Comparison of ENCODE assay signal across 9 cellular contexts in genomic region chr17:58691701-58692238, GRCh38. TPM values are rescaled to one million over a fixed set of nuclear protein-coding genes. Genes with fewer than 3 reads are reported as not detected.
DNase-seq lines count a peak whose midpoint lies in the region; ATAC-seq and FAIRE-seq lines count a peak whose summit lies in the region.
"Had no signal": no experiment of that assay in that cellular context is flagged by ENCODE, and none has a peak within 500 bp of the region (broad histone marks: within the 10 kb centered on the region; RNA-seq: fewer than 3 reads in every experiment).

Gene TEX14, minus strand, starts transcription at chr17:58692045. Its CDS starts 40,044 bp downstream, at chr17:58652001.

- FAIRE-seq in RCC 7860 (lab: Jason Lieb, UNC) = no peak
- FAIRE-seq: A204.1 had no signal

- H3K36me3 Mint-ChIP-seq in activated T-helper 17 cell treated with anti-CD3 and anti-CD28 coated beads, Interleukin-2, amount 50 U/mL, for 72 hours (ENCODE audit: low read depth) = peaks cover 43% of the 10 kb centered on the region
- no peaks in the 10 kb centered on the region for H3K36me3 Mint-ChIP-seq in immature natural killer cell

- peaks cover 9% of the 10 kb centered on the region for H3K4me1 Mint-ChIP-seq in activated T-helper 17 cell treated with anti-CD3 and anti-CD28 coated beads, Interleukin-2, amount 50 U/mL, for 72 hours
- H3K4me1 Mint-ChIP-seq in immature natural killer cell = peaks cover 22 to 23% of the 10 kb centered on the region in 2 donors

- no peaks in the 10 kb centered on the region for H3K27me3 Mint-ChIP-seq in activated T-helper 17 cell treated with anti-CD3 and anti-CD28 coated beads, Interleukin-2, amount 50 U/mL, for 72 hours
- H3K27me3 Mint-ChIP-seq in immature natural killer cell (ENCODE audit: low read depth in 3 of 3) = peaks cover 5 to 8% (median 6%) of the 10 kb centered on the region in 3 donors

- ATAC-seq in activated T-helper 17 cell treated with anti-CD3 and anti-CD28 coated beads, Interleukin-2, amount 50 U/mL, for 72 hours (replicated peaks) = no peak

- H3K9me3 Mint-ChIP-seq in activated T-helper 17 cell treated with anti-CD3 and anti-CD28 coated beads, Interleukin-2, amount 50 U/mL, for 72 hours = no peaks in the 10 kb centered on the region
- H3K9me3 Mint-ChIP-seq in immature natural killer cell = no peaks in the 10 kb centered on the region

- H3K27ac ChIP-seq in substantia nigra (ENCODE audit: low read depth, low read length, poor library complexity, severe bottlenecking) = peak within 1 kb of the TSS; percentile 83

- DNase-seq in DMS53 (lab: John Stamatoyannopoulos, UW) (peak; percentile 16), DMS53 treated with DMSO at 0.1 percent for 48 hours (lab: John Stamatoyannopoulos, UW; ENCODE audit: unreplicated experiment) (no peak), immature natural killer cell (no peak), substantia nigra (lab: John Stamatoyannopoulos, UW) (peak in 5 of 49 donors; percentile 1 to 23 (median 6)), RCC 7860 (ENCODE audit: low spot score) (no peak), GM19240 (ENCODE audit: insufficient read length, low spot score) (no peak), A172 (ENCODE audit: low spot score) (no peak)

- H3K4me3 Mint-ChIP-seq in activated T-helper 17 cell treated with anti-CD3 and anti-CD28 coated beads, Interleukin-2, amount 50 U/mL, for 72 hours = peak within 1 kb of the TSS; percentile 95
- peak within 1 kb of the TSS; percentile 86 to 96 (median 89) for H3K4me3 Mint-ChIP-seq in immature natural killer cell

- H3K27ac Mint-ChIP-seq in activated T-helper 17 cell treated with anti-CD3 and anti-CD28 coated beads, Interleukin-2, amount 50 U/mL, for 72 hours = peak within 1 kb of the TSS; percentile 95
- H3K27ac Mint-ChIP-seq in immature natural killer cell = peak within 1 kb of the TSS; percentile 74 to 97 (median 94)

RNA-seq across cellular contexts. Expression of gene TEX14, which starts in this region (rescaled TPM):
- total RNA-seq in activated T-helper 17 cell treated with anti-CD3 and anti-CD28 coated beads, Interleukin-2, amount 50 U/mL, for 72 hours = under 1 TPM; 0.30 to 0.32 TPM
- not detected for polyA plus RNA-seq in immature natural killer cell
- total RNA-seq in A172 (2014; rRNA removed; shearing (Covaris generic)) = 0.02 and 0.19 TPM in 2 replicates
